In genomic region chr10:75110006-75110632, GRCh38 we compare ENCODE assay signal across 10 cellular contexts. TPM values are rescaled to one million over a fixed set of nuclear protein-coding genes. Genes with fewer than 3 reads are reported as not detected.
DNase-seq lines count a peak whose midpoint lies in the region; ATAC-seq and TF ChIP-seq lines count a peak whose summit lies in the region.
"Had no signal": no experiment of that assay in that cellular context is flagged by ENCODE, and none has a peak within 500 bp of the region (broad histone marks: within the 10 kb centered on the region; RNA-seq: fewer than 3 reads in every experiment).

No MANE protein-coding gene starts in this region.

- intact Hi-C loops in esophagus squamous epithelium (cut with DNase I): no loop called here
- intact Hi-C loops in psoas muscle (cut with DNase I): loop anchor here (2.0 to 5.0 kb wide), 2 partner anchors 101 to 102 kb away; partner anchors contain the start of gene VDAC2 (in 2 of the 2)

- ATAC-seq in psoas muscle: peak in 2 of 4 donors; percentile 9 to 11

- H3K4me3 ChIP-seq in GM12865 (ENCODE audit: low read depth, low read length): peak overlapping the region; percentile 74
- H3K4me3 ChIP-seq in esophagus squamous epithelium: no peak overlapping the region
- H3K4me3 ChIP-seq in psoas muscle: peak overlapping the region; percentile 88

- H3K27me3 ChIP-seq in esophagus squamous epithelium: no peaks in the 10 kb centered on the region
- no peaks in the 10 kb centered on the region for H3K27me3 ChIP-seq in psoas muscle (ENCODE audit: insufficient read depth in 3 of 3, low read length in 2 of 3)

- 98 to 99% methylated on average over 4 to 8 of the region's 8 CpGs for WGBS in esophagus squamous epithelium, 2 donors
- 49 to 87% (median 66%) methylated on average over 8 of the region's 8 CpGs for WGBS in psoas muscle, 3 donors

- H3K9me3 ChIP-seq in esophagus squamous epithelium: no peaks in the 10 kb centered on the region
- H3K9me3 ChIP-seq in psoas muscle: no peaks in the 10 kb centered on the region

- H3K27ac ChIP-seq in RWPE1 (peak overlapping the region; percentile 98), esophagus squamous epithelium (peak overlapping the region; percentile 97 to 100 (median 99)), psoas muscle (peak overlapping the region; percentile 99)

- TF ChIP-seq POLR2A in esophagus squamous epithelium (IDR thresholded peaks at IDR 0.05): no peak

- TF ChIP-seq CTCF in GM12865 (IDR thresholded peaks at IDR 0.05; ENCODE audit: insufficient read depth, low read depth, low read length, missing control alignments): no peak
- no peak for TF ChIP-seq CTCF in RWPE1 (conservative IDR thresholded peaks at IDR 0.05; ENCODE audit: low read depth)
- no peak for TF ChIP-seq CTCF in esophagus squamous epithelium (IDR thresholded peaks at IDR 0.05)
- no peak for TF ChIP-seq CTCF in psoas muscle (IDR thresholded peaks at IDR 0.05)

- DNase-seq in GM12865 (ENCODE audit: low read depth) (peak; percentile 17), RWPE1 (ENCODE audit: low spot score) (no peak), esophagus squamous epithelium (lab: John Stamatoyannopoulos, UW) (no peak), psoas muscle (no peak), HK-2 (ENCODE audit: unreplicated experiment) (no peak), NCI-H748 treated with DMSO at 0.1 percent for 48 hours (lab: John Stamatoyannopoulos, UW) (no peak), NCI-H510A treated with DMSO at 0.1 percent for 48 hours (lab: John Stamatoyannopoulos, UW) (no peak), iPS-NIHi11 (ENCODE audit: low spot score) (no peak)
- DNase-seq: NCI-H226; stimulated activated CD4-positive, alpha-beta T cell treated with anti-CD3 and anti-CD28 coated beads, Interleukin-4, amount 100 ng/mL, for 4 hours had no signal

- POLR2A ChIA-PET in RWPE1 (lab: Yijun Ruan, JAX; ENCODE audit: low non-redundant PET): no interaction called here

- CTCF ChIA-PET in RWPE1 (lab: Yijun Ruan, JAX): interaction anchor here (1.4 kb wide), 1 partner anchor 12 kb away, joined by 3 read pairs; no protein-coding TSS in a partner anchor

- H3K4me1 ChIP-seq in esophagus squamous epithelium (peaks cover 6 to 52% (median 30%) of the 10 kb centered on the region in 3 donors), psoas muscle (peaks cover 62% of the 10 kb centered on the region)

- H3K36me3 ChIP-seq in esophagus squamous epithelium (no peaks in the 10 kb centered on the region), psoas muscle (ENCODE audit: insufficient read depth in 1 of 2, low read depth in 1 of 2) (peaks cover 0 to 9% of the 10 kb centered on the region in 2 donors)

RNA-seq across cellular contexts. Expression of gene SAMD8, which starts 1.3 kb away (rescaled TPM):
- total RNA-seq in esophagus squamous epithelium: 10 to 100 TPM; 18.5 to 36.0 (median 24.6) TPM
- 10 to 100 TPM; 30.0 to 44.2 (median 35.7) TPM for total RNA-seq in psoas muscle
- 10 to 100 TPM; 10.8 to 40.3 (median 21.3) TPM for polyA plus RNA-seq in psoas muscle

Comparison
In these comparisons a context has a peak if more than half of its experiments do, and no peak if none do; other contexts are left out.
1. H3K4me3 ChIP-seq: peak in GM12865 (single experiment) and psoas muscle (single experiment); none in esophagus squamous epithelium (0 of 4).
2. Peak in every context shown above with its lines, with median percentiles within 50 percentile points of each other: H3K27ac ChIP-seq.